Comparison of ENCODE assay signal across 1 cellular context in the genomic region with DNA sequence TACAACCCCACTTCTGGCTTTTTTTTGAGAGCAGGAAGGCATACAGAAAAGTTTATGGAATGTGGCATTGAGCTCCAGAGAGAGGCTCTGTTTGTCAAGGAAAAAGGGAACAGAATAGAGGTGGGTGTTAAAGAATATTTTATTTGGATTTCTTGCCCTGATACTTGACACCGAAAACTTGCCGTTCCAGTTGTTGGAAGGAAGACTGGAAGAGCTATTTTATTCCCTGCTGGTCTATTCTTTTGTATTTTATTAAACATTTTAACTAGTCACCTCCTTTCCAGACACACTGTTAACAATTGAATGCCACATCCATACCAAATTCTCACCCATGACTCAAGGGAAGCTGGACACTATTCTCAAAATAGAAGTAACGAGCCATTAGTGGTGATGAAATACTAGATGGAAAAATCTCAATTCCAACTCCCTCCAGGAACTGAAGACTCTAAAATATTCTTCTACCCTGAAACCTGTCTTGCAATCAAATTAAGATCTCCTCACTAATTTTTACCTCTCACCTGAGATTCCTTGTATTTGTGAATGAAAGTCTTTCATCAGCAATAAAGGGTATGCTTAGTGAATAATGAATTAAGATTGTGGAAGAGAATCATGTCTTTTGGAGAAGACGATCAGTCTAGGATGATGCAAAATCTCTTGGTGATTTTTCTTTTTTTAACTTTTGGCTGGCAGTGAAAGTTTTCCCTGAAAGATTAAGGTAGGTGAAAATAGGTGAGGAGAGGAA.
TF ChIP-seq lines count a peak whose summit lies in the region.

No MANE protein-coding gene starts in this region.

TF ChIP-seq in IMR-90, 13 proteins besides CTCF, POLR2A, EP300 and RAD21:
- TF ChIP-seq CEBPB (IDR thresholded peaks at IDR 0.05; ENCODE audit: low read depth, low read length) = peak; percentile 23; the same call in 1 of the 2 replicates
- TF ChIP-seq CHD1 (IDR thresholded peaks at IDR 0.05; ENCODE audit: low read depth, low read length) = no peak
TF ChIP-seq in IMR-90: peak in this region for 1.
